In genomic region chr2:117982376-117983033, GRCh38 we compare ENCODE assay signal across 24 cellular contexts. TPM values are rescaled to one million over a fixed set of nuclear protein-coding genes. Genes with fewer than 3 reads are reported as not detected.
DNase-seq lines count a peak whose midpoint lies in the region; ATAC-seq and TF ChIP-seq lines count a peak whose summit lies in the region.
"Had no signal": no experiment of that assay in that cellular context is flagged by ENCODE, and none has a peak within 500 bp of the region (broad histone marks: within the 10 kb centered on the region; RNA-seq: fewer than 3 reads in every experiment).

No MANE protein-coding gene starts in this region.

- intact Hi-C loops in left colon (cut with DNase I, micrococcal nuclease): no loop called here

- H3K27me3 Mint-ChIP-seq in endodermal cell (ENCODE audit: insufficient read depth): no peaks in the 10 kb centered on the region
- H3K27me3 Mint-ChIP-seq: activated B cell treated with CpG ODN at 0.5 μM for 24 hours; CD4-positive, alpha-beta T cell; T-helper 17 cell had no signal

- H3K27ac Mint-ChIP-seq in endodermal cell: no peak overlapping the region
- H3K27ac Mint-ChIP-seq: activated B cell treated with CpG ODN at 0.5 μM for 24 hours; activated naive CD4-positive, alpha-beta T cell treated with anti-CD3 and anti-CD28 coated beads for 36 hours; CD4-positive, alpha-beta T cell; T-helper 17 cell had no signal

- H3K4me1 Mint-ChIP-seq in endodermal cell: peaks cover 4% of the 10 kb centered on the region
- H3K4me1 Mint-ChIP-seq: activated B cell treated with CpG ODN at 0.5 μM for 24 hours had no signal

- H3K27ac ChIP-seq in AG04450 (ENCODE audit: low read depth, low read length): no peak overlapping the region
- no peak overlapping the region for H3K27ac ChIP-seq in endodermal cell (ENCODE audit: low read depth, low read length)
- H3K27ac ChIP-seq: right atrium auricular region, SJSA1, testis had no signal

- H3K4me3 ChIP-seq in AG04450 (ENCODE audit: low read depth, low read length): no peak overlapping the region
- H3K4me3 ChIP-seq in H7 (ENCODE audit: insufficient read depth, low read depth, low read length): no peak overlapping the region
- H3K4me3 ChIP-seq in endodermal cell (ENCODE audit: low read length): no peak overlapping the region
- H3K4me3 ChIP-seq: heart right ventricle, lung, right atrium auricular region, SJSA1, testis had no signal

- no peaks in the 10 kb centered on the region for H3K27me3 ChIP-seq in AG04450 (ENCODE audit: control insufficient read depth, insufficient read depth, low read length)
- no peaks in the 10 kb centered on the region for H3K27me3 ChIP-seq in H7 (ENCODE audit: control insufficient read depth, insufficient read depth, low read length)
- no peaks in the 10 kb centered on the region for H3K27me3 ChIP-seq in endodermal cell (ENCODE audit: control insufficient read depth, insufficient read depth, low read length, poor library complexity, severe bottlenecking)
- H3K27me3 ChIP-seq: heart right ventricle, right atrium auricular region, SJSA1, testis had no signal

- ATAC-seq in left colon (peak; percentile 65), GM18867 (IDR thresholded peaks at IDR 0.05; ENCODE audit: unreplicated experiment) (no peak)
- ATAC-seq: heart right ventricle, T-helper 17 cell had no signal

- H3K36me3 ChIP-seq in H7 (replicated peaks; ENCODE audit: control insufficient read depth, insufficient read depth, low read length) (peaks cover under 1% of the 10 kb centered on the region), endodermal cell (ENCODE audit: control insufficient read depth, insufficient read depth, low read length) (peaks cover 53% of the 10 kb centered on the region)

- TF ChIP-seq CTCF in AG04450 (IDR thresholded peaks at IDR 0.05; ENCODE audit: low read depth, low read length) (0 out of 2 replicates have a peak, but pooled peaks have one; percentile 10), endodermal cell (conservative IDR thresholded peaks at IDR 0.05) (peak; percentile 41)

- peaks cover 2% of the 10 kb centered on the region for H3K4me1 ChIP-seq in endodermal cell (ENCODE audit: control insufficient read depth, insufficient read depth, low read length)
- H3K4me1 ChIP-seq: testis had no signal

- H3K9me3 Mint-ChIP-seq in endodermal cell: no peaks in the 10 kb centered on the region
- H3K9me3 Mint-ChIP-seq: activated B cell treated with CpG ODN at 0.5 μM for 24 hours; activated naive CD4-positive, alpha-beta T cell treated with anti-CD3 and anti-CD28 coated beads for 36 hours; CD4-positive, alpha-beta T cell had no signal

- CTCF ChIA-PET in AG04450 (lab: Charles Lee): interaction anchor here (9.6 kb wide), 1 partner anchor 21 kb away, joined by 154 read pairs; no protein-coding TSS in a partner anchor

- no peaks in the 10 kb centered on the region for H3K9me3 ChIP-seq in AG04450 (ENCODE audit: control insufficient read depth, insufficient read depth, low read length)
- no peaks in the 10 kb centered on the region for H3K9me3 ChIP-seq in endodermal cell (ENCODE audit: control insufficient read depth, low read length)
- H3K9me3 ChIP-seq: heart right ventricle, right atrium auricular region, SJSA1, testis had no signal

- no peak for DNase-seq in AG04450 (ENCODE audit: low read depth, low spot score)
- DNase-seq in H7: peak; percentile 32
- DNase-seq in endodermal cell: no peak
- no peak for DNase-seq in left colon
- no peak for DNase-seq in NAMALWA (ENCODE audit: low spot score)
- no peak for DNase-seq in NCI-H524 (lab: John Stamatoyannopoulos, UW)
- DNase-seq: activated B cell treated with CpG ODN at 0.5 μM for 24 hours; activated CD4-positive, alpha-beta T cell treated with anti-CD3 and anti-CD28 coated beads, Interleukin-2, amount 50 U/mL, for 48 hours; activated naive CD4-positive, alpha-beta T cell treated with anti-CD3 and anti-CD28 coated beads for 36 hours; CD4-positive, alpha-beta T cell; cerebellar nuclear complex; effector CD4-positive, alpha-beta T cell; heart right ventricle; Kasumi-1; NCI-H1092; NCI-H1930; NCI-H226; stimulated activated CD4-positive, alpha-beta T cell treated with anti-CD3 and anti-CD28 coated beads, Interleukin-15, amount 100 ng/mL, for 24 hours; T-helper 17 cell; testis had no signal

- peaks cover 9% of the 10 kb centered on the region for H3K36me3 Mint-ChIP-seq in endodermal cell (ENCODE audit: low read depth)

- no peak overlapping the region for H3K4me3 Mint-ChIP-seq in endodermal cell
- H3K4me3 Mint-ChIP-seq: activated B cell treated with CpG ODN at 0.5 μM for 24 hours; activated naive CD4-positive, alpha-beta T cell treated with anti-CD3 and anti-CD28 coated beads for 36 hours; CD4-positive, alpha-beta T cell; T-helper 17 cell had no signal

- POLR2A ChIA-PET in AG04450 (lab: Yijun Ruan, JAX): no interaction called here

- WGBS in endodermal cell (ENCODE audit: insufficient coverage in 1 of 2, insufficient read length in 1 of 2), 2 experiments: 89% methylated on average over 5 of the region's 5 CpGs; no CpG with 5 or more reads in 1 of the 2 experiments

- H3K9ac ChIP-seq in endodermal cell (ENCODE audit: extremely low read depth, low read length, poor library complexity, severe bottlenecking): no peak overlapping the region

RNA-seq across cellular contexts. Expression of gene CCDC93, which starts 31.4 kb away (rescaled TPM):
- 17.7 and 19.9 TPM in 2 replicates for polyA plus RNA-seq in AG04450 (2011; rRNA removed)
- 19.9 and 24.8 TPM in 2 replicates for polyA minus RNA-seq in AG04450 (2011; rRNA and poly(A)+ RNA removed)
- total RNA-seq in H7 (2014; rRNA removed; shearing (Covaris generic)): 9.0 and 13.6 TPM in 2 replicates
- total RNA-seq in endodermal cell (10 to 100 TPM; 35.6 to 36.6 TPM), left colon (10 to 100 TPM; 41.7 to 44.3 TPM)
- polyA plus RNA-seq in endodermal cell (2013, experiment 1 of 2): 37.7 TPM
- polyA plus RNA-seq in endodermal cell (2013, experiment 2 of 2): 30.9 TPM
